Comparison of ENCODE assay signal across 21 cellular contexts in genomic region chr1:29890201-29890959, GRCh38.
"Had no signal": no experiment of that assay in that cellular context is flagged by ENCODE, and none has a peak within 500 bp of the region (broad histone marks: within the 10 kb centered on the region; RNA-seq: fewer than 3 reads in every experiment).

No MANE protein-coding gene starts in this region.

- ATAC-seq: HepG2 had no signal

- H3K4me3 ChIP-seq: MG63, SJSA1, SK-N-MC had no signal

- H3K4me1 ChIP-seq: SJSA1 had no signal

- DNase-seq: IMR-90, KG1, MG63, NCI-H1092, NCI-H1105 treated with DMSO at 0.1 percent for 48 hours, NCI-H1417 treated with DMSO at 0.1 percent for 48 hours, NCI-H146, NCI-H1694 treated with DMSO at 0.1 percent for 48 hours, NCI-H1930, NCI-H2081, NCI-H2107, NCI-H2227 treated with DMSO at 0.1 percent for 48 hours, NCI-H524, NCI-H69, NCI-H774, Right ventricle myocardium superior, RPMI8226, SIG-M5 had no signal

- H3K36me3 ChIP-seq: MG63, SJSA1 had no signal

- H3K27ac ChIP-seq: SJSA1, SK-N-MC had no signal

- H3K27me3 ChIP-seq: MG63 had no signal

- H3K9me3 ChIP-seq: MG63, SJSA1 had no signal
